Comparison of ENCODE assay signal across 24 cellular contexts in the genomic region with DNA sequence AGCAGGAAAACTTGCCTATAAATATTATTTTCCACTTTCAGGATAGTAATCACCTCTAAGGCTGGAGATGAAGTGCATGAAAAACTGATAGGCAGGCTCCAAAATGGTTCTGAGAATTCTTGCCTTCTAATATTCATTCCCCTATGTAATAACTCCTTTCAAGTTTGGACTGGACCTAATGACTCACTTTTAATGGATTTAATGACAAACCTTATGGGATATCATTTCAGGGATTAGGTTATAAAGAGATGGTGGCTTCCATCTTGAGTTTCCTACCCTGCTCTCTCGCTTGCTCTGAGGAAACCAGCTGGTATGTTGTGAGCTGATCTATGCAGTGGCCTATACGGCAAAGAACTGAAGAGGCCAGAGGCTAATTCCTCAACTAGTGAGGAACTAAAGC.
"Had no signal": no experiment of that assay in that cellular context is flagged by ENCODE, and none has a peak within 500 bp of the region (broad histone marks: within the 10 kb centered on the region; RNA-seq: fewer than 3 reads in every experiment).

No MANE protein-coding gene starts in this region.

- FAIRE-seq: HTR-8/SVneo, K562 had no signal

- H3K9me3 ChIP-seq: SJCRH30 had no signal

- DNase-seq: Kasumi-1, MM.1S, MV-4-11, NCI-H1048, NCI-H1105, NCI-H1417, NCI-H1436 treated with DMSO at 0.1 percent for 48 hours, NCI-H1694, NCI-H187 treated with DMSO at 0.1 percent for 48 hours, NCI-H2029 treated with DMSO at 0.1 percent for 48 hours, NCI-H2227 treated with DMSO at 0.1 percent for 48 hours, NCI-H524 treated with DMSO at 0.1 percent for 48 hours, NCI-H69, NCI-H774, PC-3, SHP77 treated with DMSO at 0.1 percent for 48 hours, SJCRH30 had no signal

- H3K4me2 ChIP-seq: KMS-11 had no signal

- H3K27me3 ChIP-seq: SJCRH30 had no signal

- ATAC-seq: K562, Panc1, PC-3, Right ventricle myocardium inferior, SK-N-SH treated with all-trans-retinoic acid at 6 μM for 48 hours had no signal

- H3K9ac ChIP-seq: KMS-11 had no signal

- H3K27ac ChIP-seq: HL-60, KMS-11, SJCRH30 had no signal

- H3K4me3 ChIP-seq: K562, SJCRH30 had no signal

- H3K36me3 ChIP-seq: SJCRH30 had no signal
